In genomic region chr7:32511791-32512190, GRCh38 we compare ENCODE assay signal across 19 cellular contexts. TPM values are rescaled to one million over a fixed set of nuclear protein-coding genes. Genes with fewer than 3 reads are reported as not detected.
DNase-seq lines count a peak whose midpoint lies in the region; ATAC-seq and TF ChIP-seq lines count a peak whose summit lies in the region.
"Had no signal": no experiment of that assay in that cellular context is flagged by ENCODE, and none has a peak within 500 bp of the region (broad histone marks: within the 10 kb centered on the region; RNA-seq: fewer than 3 reads in every experiment).

No MANE protein-coding gene starts in this region.

- no peak for TF ChIP-seq CTCF in CD8-positive, alpha-beta T cell (IDR thresholded peaks at IDR 0.05)
- TF ChIP-seq CTCF in IMR-90 (conservative IDR thresholded peaks at IDR 0.05; ENCODE audit: low read depth, low read length) (no peak), cardiac fibroblast (IDR thresholded peaks at IDR 0.05; ENCODE audit: low read depth, low read length) (no peak)

- no peak for TF ChIP-seq POLR2A in IMR-90 (IDR thresholded peaks at IDR 0.05; ENCODE audit: low read depth, low read length)

- BruUV-seq in IMR-90 (replicated peaks; lab: Mats Ljungman, UMichigan): no TSS peak

- no peak overlapping the region for H3K4ac ChIP-seq in IMR-90 (ENCODE audit: low read depth, low read length)

- peaks cover 50% of the 10 kb centered on the region for H3K4me1 ChIP-seq in CD8-positive, alpha-beta T cell (ENCODE audit: insufficient read depth, low read length)
- no peaks in the 10 kb centered on the region for H3K4me1 ChIP-seq in IMR-90 (ENCODE audit: control insufficient read depth, insufficient read depth, low read length)
- H3K4me1 ChIP-seq in naive thymus-derived CD4-positive, alpha-beta T cell (ENCODE audit: control insufficient read depth in 2 of 2, insufficient read depth in 2 of 2, low read length in 2 of 2): peaks cover 4 to 28% of the 10 kb centered on the region in 2 donors

- H3K36me3 ChIP-seq in CD8-positive, alpha-beta T cell (ENCODE audit: insufficient read depth, low read length): no peaks in the 10 kb centered on the region
- H3K36me3 ChIP-seq in IMR-90 (ENCODE audit: control insufficient read depth, insufficient read depth, low read length) (peaks cover 1% of the 10 kb centered on the region; the same call in 1 of the 2 replicates), H7 (replicated peaks; ENCODE audit: control insufficient read depth, insufficient read depth, low read length) (no peaks in the 10 kb centered on the region)
- peaks cover 0 to 5% (median 0%) of the 10 kb centered on the region in 3 experiments for H3K36me3 ChIP-seq in naive thymus-derived CD4-positive, alpha-beta T cell (ENCODE audit: control insufficient read depth in 2 of 3, insufficient read depth in 3 of 3, low read length in 3 of 3)
- H3K36me3 ChIP-seq: left ventricle myocardium inferior, upper lobe of left lung had no signal

- CTCF ChIA-PET in CD8-positive, alpha-beta T cell (lab: Charles Lee): interaction anchor here (0.9 kb wide), 1 partner anchor 13 kb away, joined by 3 read pairs; no protein-coding TSS in a partner anchor
- CTCF ChIA-PET in IMR-90 (lab: Yijun Ruan, JAX): no interaction called here
- CTCF ChIA-PET in naive thymus-derived CD4-positive, alpha-beta T cell (lab: Charles Lee): no interaction called here

- no peak overlapping the region for H3K4me3 Mint-ChIP-seq in CD8-positive, alpha-beta T cell
- H3K4me3 Mint-ChIP-seq in naive thymus-derived CD4-positive, alpha-beta T cell: peak overlapping the region in 4 of 10 donors; percentile 6 to 39 (median 21)

- no peak overlapping the region for H3K14ac ChIP-seq in IMR-90 (replicated peaks; ENCODE audit: low read depth, low read length)

- no peak overlapping the region for H3K4me2 ChIP-seq in IMR-90 (ENCODE audit: low read depth, low read length)
- H3K4me2 ChIP-seq: SK-N-SH, smooth muscle cell had no signal

- H3K9me1 ChIP-seq in IMR-90 (ENCODE audit: insufficient read depth, low read length): no peaks in the 10 kb centered on the region

- H4K5ac ChIP-seq in IMR-90 (ENCODE audit: low read depth, low read length): no peak overlapping the region

- no peak overlapping the region for H2BK120ac ChIP-seq in IMR-90 (ENCODE audit: low read depth, low read length)

- no peak overlapping the region for H3K56ac ChIP-seq in IMR-90 (ENCODE audit: extremely low read depth, insufficient read depth, low read length)

- H2BK15ac ChIP-seq in IMR-90 (ENCODE audit: low read depth, low read length): no peak overlapping the region

- H2BK5ac ChIP-seq in IMR-90 (ENCODE audit: low read depth, low read length, poor library complexity, severe bottlenecking): no peak overlapping the region

- H3K9ac ChIP-seq in IMR-90 (ENCODE audit: low read depth, low read length): no peak overlapping the region
- H3K9ac ChIP-seq: SK-N-SH had no signal

- no peak for TF ChIP-seq RAD21 in IMR-90 (IDR thresholded peaks at IDR 0.05; ENCODE audit: low read length)

- H2AK5ac ChIP-seq in IMR-90 (ENCODE audit: low read depth, low read length): no peak overlapping the region

- POLR2A ChIA-PET in CD8-positive, alpha-beta T cell (lab: Charles Lee): interaction anchor here (1.7 kb wide), 1 partner anchor 16 kb away, joined by 6 read pairs; no protein-coding TSS in a partner anchor
- POLR2A ChIA-PET in IMR-90 (lab: Charles Lee; ENCODE audit: unreplicated experiment): no interaction called here
- POLR2A ChIA-PET in naive thymus-derived CD4-positive, alpha-beta T cell (lab: Charles Lee): no interaction called here

- H3K27me3 Mint-ChIP-seq in CD8-positive, alpha-beta T cell (ENCODE audit: low read depth): no peaks in the 10 kb centered on the region
- no peaks in the 10 kb centered on the region for H3K27me3 Mint-ChIP-seq in naive thymus-derived CD4-positive, alpha-beta T cell

- H3K18ac ChIP-seq in IMR-90 (ENCODE audit: low read depth, low read length): no peak overlapping the region

- H3K9me3 Mint-ChIP-seq in CD8-positive, alpha-beta T cell: no peaks in the 10 kb centered on the region
- peaks cover 0 to 1% (median 0%) of the 10 kb centered on the region in 11 donors for H3K9me3 Mint-ChIP-seq in naive thymus-derived CD4-positive, alpha-beta T cell

- no peak overlapping the region for H2AK9ac ChIP-seq in IMR-90 (replicated peaks; ENCODE audit: low read depth, low read length, poor library complexity)

- no peaks in the 10 kb centered on the region for H3K27me3 ChIP-seq in CD8-positive, alpha-beta T cell (ENCODE audit: insufficient read depth, low read length)
- H3K27me3 ChIP-seq in IMR-90 (ENCODE audit: control insufficient read depth, insufficient read depth, low read length) (no peaks in the 10 kb centered on the region), H7 (ENCODE audit: control insufficient read depth, insufficient read depth, low read length) (no peaks in the 10 kb centered on the region)
- H3K27me3 ChIP-seq in naive thymus-derived CD4-positive, alpha-beta T cell (ENCODE audit: control insufficient read depth in 2 of 2, insufficient read depth in 2 of 2, low read length in 2 of 2): no peaks in the 10 kb centered on the region
- H3K27me3 ChIP-seq: upper lobe of left lung had no signal

- intact Hi-C loops in CD8-positive, alpha-beta T cell (cut with DNase I, micrococcal nuclease): no loop called here
- intact Hi-C loops in IMR-90 (cut with micrococcal nuclease): no loop called here
- intact Hi-C loops in naive thymus-derived CD4-positive, alpha-beta T cell (cut with micrococcal nuclease): no loop called here

- peaks cover 30% of the 10 kb centered on the region for H3K36me3 Mint-ChIP-seq in CD8-positive, alpha-beta T cell
- H3K36me3 Mint-ChIP-seq in naive thymus-derived CD4-positive, alpha-beta T cell: peaks cover 1 to 43% (median 2%) of the 10 kb centered on the region in 5 donors

- H4K91ac ChIP-seq in IMR-90 (ENCODE audit: insufficient read depth, low read depth, low read length): no peak overlapping the region

- no CpG with 5 or more reads among the region's 4 CpGs for WGBS in IMR-90 (ENCODE audit: extremely low coverage in 2 of 2, insufficient read length in 1 of 2), 2 experiments

- no peak for DNase-seq in CD8-positive, alpha-beta T cell
- DNase-seq in IMR-90 (peak; percentile 4), cardiac fibroblast (ENCODE audit: low read depth in 2 of 2) (peak; percentile 51 to 71), cerebellar cortex (ENCODE audit: low spot score) (no peak), H7 (no peak)
- DNase-seq in naive thymus-derived CD4-positive, alpha-beta T cell: no peak
- DNase-seq: amygdala; Calu3; effector CD4-positive, alpha-beta T cell; EL; head of caudate nucleus; left ventricle myocardium inferior; NCI-H1105 treated with DMSO at 0.1 percent for 48 hours; SK-N-SH; stimulated activated CD4-positive, alpha-beta T cell treated with anti-CD3 and anti-CD28 coated beads, Interleukin-4, amount 100 ng/mL, for 1 hour; T1000; upper lobe of left lung had no signal

- H3K27ac Mint-ChIP-seq in CD8-positive, alpha-beta T cell: peak overlapping the region; percentile 57
- H3K27ac Mint-ChIP-seq in naive thymus-derived CD4-positive, alpha-beta T cell: peak overlapping the region in 6 of 9 donors; percentile 50 to 93 (median 74)

- no peak overlapping the region for H2BK20ac ChIP-seq in IMR-90 (ENCODE audit: low read depth, low read length)

- dilution Hi-C loops in IMR-90 (cut with HindIII; ENCODE audit: low sequenced_read_pairs, unreplicated experiment): no loop called here

- peaks cover 22% of the 10 kb centered on the region; the same call in 1 of the 2 replicates for H4K20me1 ChIP-seq in IMR-90 (ENCODE audit: insufficient read depth, low read length)

- H4K8ac ChIP-seq in IMR-90 (ENCODE audit: low read depth in 2 of 2, low read length in 2 of 2): no peak overlapping the region

- peaks cover 29 to 63% of the 10 kb centered on the region in 2 experiments for H3K79me1 ChIP-seq in IMR-90 (ENCODE audit: low read depth in 1 of 2, low read length in 2 of 2)

- H2AFZ ChIP-seq in IMR-90 (replicated peaks; ENCODE audit: low read length, poor library complexity): no peak overlapping the region

- H3K27ac ChIP-seq in CD8-positive, alpha-beta T cell (ENCODE audit: low read depth, low read length): no peak overlapping the region
- no peak overlapping the region for H3K27ac ChIP-seq in IMR-90 (ENCODE audit: insufficient read depth, low read length)
- no peak overlapping the region for H3K27ac ChIP-seq in naive thymus-derived CD4-positive, alpha-beta T cell (ENCODE audit: low read depth, low read length)
- H3K27ac ChIP-seq: left ventricle myocardium inferior, upper lobe of left lung had no signal

- no peak overlapping the region for H3K23ac ChIP-seq in IMR-90 (ENCODE audit: low read depth, low read length)

- peaks cover 86% of the 10 kb centered on the region for H3K4me1 Mint-ChIP-seq in CD8-positive, alpha-beta T cell (ENCODE audit: low read depth)
- H3K4me1 Mint-ChIP-seq in naive thymus-derived CD4-positive, alpha-beta T cell: peaks cover 29 to 97% (median 91%) of the 10 kb centered on the region in 7 donors

- H3K9me3 ChIP-seq in CD8-positive, alpha-beta T cell (ENCODE audit: low read length): no peaks in the 10 kb centered on the region
- no peaks in the 10 kb centered on the region for H3K9me3 ChIP-seq in IMR-90 (ENCODE audit: control insufficient read depth, insufficient read depth, low read length)
- no peaks in the 10 kb centered on the region for H3K9me3 ChIP-seq in naive thymus-derived CD4-positive, alpha-beta T cell (ENCODE audit: control insufficient read depth in 2 of 3, low read length in 3 of 3)
- H3K9me3 ChIP-seq: left ventricle myocardium inferior, SK-N-SH, upper lobe of left lung had no signal

- H3K4me3 ChIP-seq in CD8-positive, alpha-beta T cell (ENCODE audit: low read depth, low read length): no peak overlapping the region
- no peak overlapping the region for H3K4me3 ChIP-seq in IMR-90 (ENCODE audit: insufficient read depth, low read depth, low read length)
- no peak overlapping the region for H3K4me3 ChIP-seq in cardiac fibroblast (replicated peaks in 1 of 2; ENCODE audit: low read depth in 2 of 2, low read length in 2 of 2)
- H3K4me3 ChIP-seq in naive thymus-derived CD4-positive, alpha-beta T cell (ENCODE audit: low read length): no peak overlapping the region
- H3K4me3 ChIP-seq in H7 (ENCODE audit: insufficient read depth, low read depth, low read length): no peak overlapping the region
- H3K4me3 ChIP-seq: left ventricle myocardium inferior, smooth muscle cell, upper lobe of left lung had no signal

- in situ Hi-C loops in IMR-90 (cut with MboI; ENCODE audit: low sequenced_read_pairs): no loop called here

- no peak for ATAC-seq in CD8-positive, alpha-beta T cell
- no peak for ATAC-seq in IMR-90 (ENCODE audit: low read depth)
- no peak for ATAC-seq in naive thymus-derived CD4-positive, alpha-beta T cell
- ATAC-seq in HG03025 (IDR thresholded peaks at IDR 0.05; ENCODE audit: low FRiP score, unreplicated experiment): no peak

RNA-seq across cellular contexts. Expression of gene AVL9, which starts 16.5 kb away (rescaled TPM):
- 10 to 100 TPM; 22.4 to 24.7 TPM for total RNA-seq in CD8-positive, alpha-beta T cell
- 21.7 and 23.6 TPM in 2 replicates for total RNA-seq in IMR-90 (2012; rRNA removed)
- 8.8 and 13.1 TPM in 2 replicates for polyA plus RNA-seq in IMR-90 (2012; rRNA removed)
- 3.3 and 6.3 TPM in 2 replicates for polyA plus RNA-seq in IMR-90 (2012; cell fraction: cytosol; rRNA removed)
- polyA plus RNA-seq in IMR-90 (2012; cell fraction: nucleus; rRNA removed; ENCODE audit: low replicate concordance): 4.2 and 18.6 TPM in 2 replicates
- 10 to 100 TPM; 30.9 to 57.9 (median 45.3) TPM for total RNA-seq in naive thymus-derived CD4-positive, alpha-beta T cell
- 10 to 100 TPM in 1 of 2 donors, 1 to 10 TPM in 1; 8.0 to 11.4 TPM for polyA plus RNA-seq in naive thymus-derived CD4-positive, alpha-beta T cell
- 35.3 and 50.1 TPM in 2 replicates for total RNA-seq in H7 (2014; rRNA removed; shearing (Covaris generic))

RNA-seq across cellular contexts. Expression of gene LSM5, which starts 21.6 kb away (rescaled TPM):
- 10 to 100 TPM; 32.1 to 38.6 TPM for total RNA-seq in CD8-positive, alpha-beta T cell
- total RNA-seq in IMR-90 (2012; rRNA removed): 5.0 and 36.4 TPM in 2 replicates
- 18.9 and 26.5 TPM in 2 replicates for polyA plus RNA-seq in IMR-90 (2012; rRNA removed)
- polyA plus RNA-seq in IMR-90 (2012; cell fraction: cytosol; rRNA removed): 1.0 and 1.3 TPM in 2 replicates
- 3.8 and 7.8 TPM in 2 replicates for polyA plus RNA-seq in IMR-90 (2012; cell fraction: nucleus; rRNA removed; ENCODE audit: low replicate concordance)
- 10 to 100 TPM; 21.5 to 58.8 (median 39.4) TPM for total RNA-seq in naive thymus-derived CD4-positive, alpha-beta T cell
- polyA plus RNA-seq in naive thymus-derived CD4-positive, alpha-beta T cell: 100 to 1,000 TPM; 112 to 165 TPM
- total RNA-seq in H7 (2014; rRNA removed; shearing (Covaris generic)): 41.6 and 48.3 TPM in 2 replicates

Comparison
In these comparisons a context has a peak if more than half of its experiments do, and no peak if none do; other contexts are left out.
1. DNase-seq: peak in IMR-90 (single experiment) and cardiac fibroblast (2 of 2); none in CD8-positive, alpha-beta T cell (0 of 7), naive thymus-derived CD4-positive, alpha-beta T cell (0 of 9), cerebellar cortex (single experiment) and H7 (single experiment).